In genomic region chr1:224429616-224430015, GRCh38 we compare ENCODE assay signal across 3 cellular contexts.
A peak's percentile ranks its signal among the peaks of the same experiment; 100 is the strongest.
TF ChIP-seq lines count a peak whose summit lies in the region.

No MANE protein-coding gene starts in this region.

TF ChIP-seq in SK-N-SH, 30 proteins besides CTCF, POLR2A, EP300 and RAD21:
- TF ChIP-seq RFX5 (IDR thresholded peaks at IDR 0.05; ENCODE audit: low read length), result no peak
- TF ChIP-seq FOXM1 (IDR thresholded peaks at IDR 0.05; ENCODE audit: low read depth), result no peak
- no peak for TF ChIP-seq JUND (IDR thresholded peaks at IDR 0.05)
- no peak for TF ChIP-seq YY1 (IDR thresholded peaks at IDR 0.05; ENCODE audit: low read depth)

TF ChIP-seq in SK-N-SH treated with all-trans-retinoic acid at 6 μM for 48 hours, 23 proteins besides CTCF, POLR2A, EP300 and RAD21:
- TF ChIP-seq ARNTL (CRISPR knock-in tag; IDR thresholded peaks at IDR 0.05; ENCODE audit: borderline replicate concordance, low read depth) (no peak), CSDC2 (CRISPR knock-in tag; IDR thresholded peaks at IDR 0.05) (no peak), ZFP3 (CRISPR knock-in tag; IDR thresholded peaks at IDR 0.05) (no peak), POU6F1 (CRISPR knock-in tag; IDR thresholded peaks at IDR 0.05; ENCODE audit: borderline replicate concordance, low read depth) (no peak), RARB (CRISPR knock-in tag; IDR thresholded peaks at IDR 0.05) (no peak), ZFP30 (CRISPR knock-in tag; IDR thresholded peaks at IDR 0.05) (no peak), OSR1 (CRISPR knock-in tag; IDR thresholded peaks at IDR 0.05) (no peak)
- TF ChIP-seq, protein P1, sequence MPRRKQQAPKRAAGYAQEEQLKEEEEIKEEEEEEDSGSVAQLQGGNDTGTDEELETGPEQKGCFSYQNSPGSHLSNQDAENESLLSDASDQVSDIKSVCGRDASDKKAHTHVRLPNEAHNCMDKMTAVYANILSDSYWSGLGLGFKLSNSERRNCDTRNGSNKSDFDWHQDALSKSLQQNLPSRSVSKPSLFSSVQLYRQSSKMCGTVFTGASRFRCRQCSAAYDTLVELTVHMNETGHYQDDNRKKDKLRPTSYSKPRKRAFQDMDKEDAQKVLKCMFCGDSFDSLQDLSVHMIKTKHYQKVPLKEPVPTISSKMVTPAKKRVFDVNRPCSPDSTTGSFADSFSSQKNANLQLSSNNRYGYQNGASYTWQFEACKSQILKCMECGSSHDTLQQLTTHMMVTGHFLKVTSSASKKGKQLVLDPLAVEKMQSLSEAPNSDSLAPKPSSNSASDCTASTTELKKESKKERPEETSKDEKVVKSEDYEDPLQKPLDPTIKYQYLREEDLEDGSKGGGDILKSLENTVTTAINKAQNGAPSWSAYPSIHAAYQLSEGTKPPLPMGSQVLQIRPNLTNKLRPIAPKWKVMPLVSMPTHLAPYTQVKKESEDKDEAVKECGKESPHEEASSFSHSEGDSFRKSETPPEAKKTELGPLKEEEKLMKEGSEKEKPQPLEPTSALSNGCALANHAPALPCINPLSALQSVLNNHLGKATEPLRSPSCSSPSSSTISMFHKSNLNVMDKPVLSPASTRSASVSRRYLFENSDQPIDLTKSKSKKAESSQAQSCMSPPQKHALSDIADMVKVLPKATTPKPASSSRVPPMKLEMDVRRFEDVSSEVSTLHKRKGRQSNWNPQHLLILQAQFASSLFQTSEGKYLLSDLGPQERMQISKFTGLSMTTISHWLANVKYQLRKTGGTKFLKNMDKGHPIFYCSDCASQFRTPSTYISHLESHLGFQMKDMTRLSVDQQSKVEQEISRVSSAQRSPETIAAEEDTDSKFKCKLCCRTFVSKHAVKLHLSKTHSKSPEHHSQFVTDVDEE (CRISPR knock-in tag; IDR thresholded peaks at IDR 0.05), result no peak
- TF ChIP-seq, protein P2, sequence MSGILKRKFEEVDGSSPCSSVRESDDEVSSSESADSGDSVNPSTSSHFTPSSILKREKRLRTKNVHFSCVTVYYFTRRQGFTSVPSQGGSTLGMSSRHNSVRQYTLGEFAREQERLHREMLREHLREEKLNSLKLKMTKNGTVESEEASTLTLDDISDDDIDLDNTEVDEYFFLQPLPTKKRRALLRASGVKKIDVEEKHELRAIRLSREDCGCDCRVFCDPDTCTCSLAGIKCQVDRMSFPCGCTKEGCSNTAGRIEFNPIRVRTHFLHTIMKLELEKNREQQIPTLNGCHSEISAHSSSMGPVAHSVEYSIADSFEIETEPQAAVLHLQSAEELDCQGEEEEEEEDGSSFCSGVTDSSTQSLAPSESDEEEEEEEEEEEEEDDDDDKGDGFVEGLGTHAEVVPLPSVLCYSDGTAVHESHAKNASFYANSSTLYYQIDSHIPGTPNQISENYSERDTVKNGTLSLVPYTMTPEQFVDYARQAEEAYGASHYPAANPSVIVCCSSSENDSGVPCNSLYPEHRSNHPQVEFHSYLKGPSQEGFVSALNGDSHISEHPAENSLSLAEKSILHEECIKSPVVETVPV (CRISPR knock-in tag; IDR thresholded peaks at IDR 0.05), result no peak

TF ChIP-seq in K562, 482 proteins besides CTCF, POLR2A, EP300 and RAD21:
- TF ChIP-seq, protein P3, sequence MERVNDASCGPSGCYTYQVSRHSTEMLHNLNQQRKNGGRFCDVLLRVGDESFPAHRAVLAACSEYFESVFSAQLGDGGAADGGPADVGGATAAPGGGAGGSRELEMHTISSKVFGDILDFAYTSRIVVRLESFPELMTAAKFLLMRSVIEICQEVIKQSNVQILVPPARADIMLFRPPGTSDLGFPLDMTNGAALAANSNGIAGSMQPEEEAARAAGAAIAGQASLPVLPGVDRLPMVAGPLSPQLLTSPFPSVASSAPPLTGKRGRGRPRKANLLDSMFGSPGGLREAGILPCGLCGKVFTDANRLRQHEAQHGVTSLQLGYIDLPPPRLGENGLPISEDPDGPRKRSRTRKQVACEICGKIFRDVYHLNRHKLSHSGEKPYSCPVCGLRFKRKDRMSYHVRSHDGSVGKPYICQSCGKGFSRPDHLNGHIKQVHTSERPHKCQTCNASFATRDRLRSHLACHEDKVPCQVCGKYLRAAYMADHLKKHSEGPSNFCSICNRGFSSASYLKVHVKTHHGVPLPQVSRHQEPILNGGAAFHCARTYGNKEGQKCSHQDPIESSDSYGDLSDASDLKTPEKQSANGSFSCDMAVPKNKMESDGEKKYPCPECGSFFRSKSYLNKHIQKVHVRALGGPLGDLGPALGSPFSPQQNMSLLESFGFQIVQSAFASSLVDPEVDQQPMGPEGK (CRISPR knock-in tag; IDR thresholded peaks at IDR 0.05; ENCODE audit: borderline replicate concordance), result no peak
- 0 out of 2 replicates have a peak, but pooled peaks have one; percentile 4 for TF ChIP-seq THRA (IDR thresholded peaks at IDR 0.05)
